Comparison of ENCODE assay signal across 10 cellular contexts in the genomic region with DNA sequence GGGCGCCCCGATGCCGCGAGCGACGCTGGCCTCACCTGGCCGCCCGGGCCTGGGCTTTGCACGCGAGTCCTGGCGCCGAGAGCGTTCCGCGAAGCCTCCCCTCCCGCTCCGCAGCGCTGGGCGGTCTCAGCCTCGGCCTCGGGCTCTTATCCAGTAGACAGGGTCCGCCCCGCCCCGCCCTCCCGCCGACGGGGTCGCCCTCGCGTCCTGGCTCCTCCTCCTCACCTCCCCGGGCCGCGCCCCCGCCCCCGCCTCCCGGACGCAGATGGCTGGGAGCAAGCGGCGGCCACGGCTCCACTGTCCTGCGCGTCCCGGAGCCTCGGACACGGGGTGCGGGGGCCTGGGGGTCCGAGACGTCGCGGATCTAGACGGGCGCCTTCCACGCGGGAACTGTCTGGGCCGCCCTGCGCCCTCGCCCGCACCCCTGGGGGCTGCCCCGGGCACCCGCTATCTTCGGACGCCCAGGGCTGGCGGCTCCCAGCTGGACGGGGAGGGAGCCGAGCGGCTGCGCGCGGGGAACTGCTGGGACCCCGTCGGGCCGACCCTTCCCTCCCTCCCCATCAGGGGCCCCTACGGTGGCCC. TPM values are rescaled to one million over a fixed set of nuclear protein-coding genes. Genes with fewer than 3 reads are reported as not detected.
DNase-seq lines count a peak whose midpoint lies in the region; ATAC-seq and TF ChIP-seq lines count a peak whose summit lies in the region.
"Had no signal": no experiment of that assay in that cellular context is flagged by ENCODE, and none has a peak within 500 bp of the region (broad histone marks: within the 10 kb centered on the region; RNA-seq: fewer than 3 reads in every experiment).

A gene (minus strand): TSS at position 128 of the 582 bp plus-strand sequence. CDS start 2,243 bp downstream, outside the sequence.

- TF ChIP-seq POLR2A in spleen (IDR thresholded peaks at IDR 0.05): no peak

- intact Hi-C loops in left ventricle myocardium inferior (cut with micrococcal nuclease): no loop called here
- intact Hi-C loops in spleen (cut with DNase I; ENCODE audit: low total_unique reads): no loop called here

- in situ Hi-C loops in ACHN (cut with HindIII; ENCODE audit: low pct_ligation_motif_present, low pct_unique_long_range_greater_than_20kb, low sequenced_read_pairs): no loop called here

- H3K27ac ChIP-seq in HUES6 (ENCODE audit: low read depth, low read length) (no peak within 1 kb of the TSS), left ventricle myocardium inferior (replicated peaks) (no peak within 1 kb of the TSS), spleen (no peak within 1 kb of the TSS)

- CTCF ChIA-PET in activated CD8-positive, alpha-beta T cell treated with anti-CD3 and anti-CD28 coated beads, Interleukin-2, amount 10 ng/mL, durations not matched to agents 7 days and 5 days (lab: Charles Lee): no interaction called here

- no peak within 1 kb of the TSS for H3K27ac Mint-ChIP-seq in activated CD8-positive, alpha-beta T cell treated with anti-CD3 and anti-CD28 coated beads, Interleukin-2, amount 10 ng/mL, durations not matched to agents 7 days and 5 days

- POLR2A ChIA-PET in activated CD8-positive, alpha-beta T cell treated with anti-CD3 and anti-CD28 coated beads, Interleukin-2, amount 10 ng/mL, durations not matched to agents 7 days and 5 days (lab: Charles Lee): interaction anchor here (0.5 kb wide), 1 partner anchor 66 kb away, joined by 3 read pairs; no protein-coding TSS in a partner anchor

- H3K9me3 ChIP-seq in HUES6 (ENCODE audit: control insufficient read depth, insufficient read depth, low read depth, low read length): peaks cover 2% of the 10 kb centered on the region; the same call in 1 of the 2 replicates
- H3K9me3 ChIP-seq in left ventricle myocardium inferior (replicated peaks): peaks cover 4% of the 10 kb centered on the region
- peaks cover 0 to 4% (median 0%) of the 10 kb centered on the region in 8 donors for H3K9me3 ChIP-seq in spleen

- H3K36me3 Mint-ChIP-seq in activated CD8-positive, alpha-beta T cell treated with anti-CD3 and anti-CD28 coated beads, Interleukin-2, amount 10 ng/mL, durations not matched to agents 7 days and 5 days (ENCODE audit: low read depth): no peaks in the 10 kb centered on the region

- peak; percentile 22 for ATAC-seq in activated CD8-positive, alpha-beta T cell treated with anti-CD3 and anti-CD28 coated beads, Interleukin-2, amount 10 ng/mL, durations not matched to agents 7 days and 5 days
- ATAC-seq in GM19395 (IDR thresholded peaks at IDR 0.05; ENCODE audit: unreplicated experiment): no peak
- ATAC-seq in HG02870 (IDR thresholded peaks at IDR 0.05; ENCODE audit: unreplicated experiment): no peak
- ATAC-seq: GM12878 had no signal

- 0 out of 2 replicates have a peak, but pooled peaks cover 8% of the 10 kb centered on the region for H3K4me1 ChIP-seq in HUES6 (ENCODE audit: control insufficient read depth, insufficient read depth, low read length)
- H3K4me1 ChIP-seq in left ventricle myocardium inferior: peaks cover 18% of the 10 kb centered on the region
- H3K4me1 ChIP-seq in spleen: peaks cover 10 to 35% (median 24%) of the 10 kb centered on the region in 6 donors

- H3K27me3 ChIP-seq in HUES6 (ENCODE audit: control insufficient read depth, insufficient read depth, low read length) (peaks cover 98% of the 10 kb centered on the region), left ventricle myocardium inferior (ENCODE audit: low read depth) (peaks cover 100% of the 10 kb centered on the region), spleen (replicated peaks in 1 of 7) (peaks cover 15 to 78% (median 65%) of the 10 kb centered on the region in 7 donors)

- H3K4me3 Mint-ChIP-seq in activated CD8-positive, alpha-beta T cell treated with anti-CD3 and anti-CD28 coated beads, Interleukin-2, amount 10 ng/mL, durations not matched to agents 7 days and 5 days: no peak within 1 kb of the TSS

- H3K4me1 Mint-ChIP-seq in activated CD8-positive, alpha-beta T cell treated with anti-CD3 and anti-CD28 coated beads, Interleukin-2, amount 10 ng/mL, durations not matched to agents 7 days and 5 days (ENCODE audit: low read depth): peaks cover 18% of the 10 kb centered on the region

- DNase-seq in activated CD8-positive, alpha-beta T cell treated with anti-CD3 and anti-CD28 coated beads, Interleukin-2, amount 10 ng/mL, durations not matched to agents 7 days and 5 days: no peak
- peak; percentile 29 for DNase-seq in left ventricle myocardium inferior
- DNase-seq in spleen: no peak
- no peak for DNase-seq in ACHN
- no peak for DNase-seq in DMS153 treated with DMSO at 0.1 percent for 48 hours (lab: John Stamatoyannopoulos, UW; ENCODE audit: unreplicated experiment)

- peaks cover 55% of the 10 kb centered on the region for H3K27me3 Mint-ChIP-seq in activated CD8-positive, alpha-beta T cell treated with anti-CD3 and anti-CD28 coated beads, Interleukin-2, amount 10 ng/mL, durations not matched to agents 7 days and 5 days (ENCODE audit: low read depth)

- TF ChIP-seq CTCF in left ventricle myocardium inferior (IDR thresholded peaks at IDR 0.05; ENCODE audit: borderline replicate concordance) (no peak), spleen (IDR thresholded peaks at IDR 0.05 in 8 of 11, conservative IDR thresholded peaks at IDR 0.05 in 3 of 11) (no peak)

- peak within 1 kb of the TSS; percentile 17 for H3K9ac ChIP-seq in HUES6 (ENCODE audit: low read length)

- H3K4me3 ChIP-seq in HUES6 (ENCODE audit: low read depth, low read length) (peak within 1 kb of the TSS; percentile 65), left ventricle myocardium inferior (peak within 1 kb of the TSS; percentile 44), spleen (peak within 1 kb of the TSS; percentile 7 to 62 (median 24))
- H3K4me3 ChIP-seq: GM12878 had no signal

- 0 to 7% (median 2%) methylated on average over 2 to 73 of the region's 73 CpGs for WGBS in spleen, 5 donors

- H3K36me3 ChIP-seq in HUES6 (ENCODE audit: control insufficient read depth, insufficient read depth, low read length) (no peaks in the 10 kb centered on the region), left ventricle myocardium inferior (no peaks in the 10 kb centered on the region), spleen (no peaks in the 10 kb centered on the region)

- H3K9me3 Mint-ChIP-seq in activated CD8-positive, alpha-beta T cell treated with anti-CD3 and anti-CD28 coated beads, Interleukin-2, amount 10 ng/mL, durations not matched to agents 7 days and 5 days (ENCODE audit: insufficient read depth): no peaks in the 10 kb centered on the region

RNA-seq across cellular contexts. Expression of the gene that starts here (rescaled TPM):
- not detected for total RNA-seq in activated CD8-positive, alpha-beta T cell treated with anti-CD3 and anti-CD28 coated beads, Interleukin-2, amount 10 ng/mL, durations not matched to agents 7 days and 5 days
- total RNA-seq in left ventricle myocardium inferior (not detected), spleen (under 1 TPM in 3 of 7 donors, not detected in 4; 0.09 to 0.27 (median 0.18) TPM)
- polyA plus RNA-seq in spleen: under 1 TPM; 0.02 to 0.06 (median 0.03) TPM
- total RNA-seq: GM12878, lung microvascular endothelial cell had no signal

Comparison
In these comparisons a context has a peak if more than half of its experiments do, and no peak if none do; other contexts are left out.
1. Peak in ATAC-seq in activated CD8-positive, alpha-beta T cell treated with anti-CD3 and anti-CD28 coated beads, Interleukin-2, amount 10 ng/mL, durations not matched to agents 7 days and 5 days; RNA of the gene not detected or under 1 TPM.
2. Peak in DNase-seq and H3K4me3 ChIP-seq in left ventricle myocardium inferior; RNA of the gene not detected or under 1 TPM.